15 cellular contexts compared by ENCODE assay signal in the genomic region with DNA sequence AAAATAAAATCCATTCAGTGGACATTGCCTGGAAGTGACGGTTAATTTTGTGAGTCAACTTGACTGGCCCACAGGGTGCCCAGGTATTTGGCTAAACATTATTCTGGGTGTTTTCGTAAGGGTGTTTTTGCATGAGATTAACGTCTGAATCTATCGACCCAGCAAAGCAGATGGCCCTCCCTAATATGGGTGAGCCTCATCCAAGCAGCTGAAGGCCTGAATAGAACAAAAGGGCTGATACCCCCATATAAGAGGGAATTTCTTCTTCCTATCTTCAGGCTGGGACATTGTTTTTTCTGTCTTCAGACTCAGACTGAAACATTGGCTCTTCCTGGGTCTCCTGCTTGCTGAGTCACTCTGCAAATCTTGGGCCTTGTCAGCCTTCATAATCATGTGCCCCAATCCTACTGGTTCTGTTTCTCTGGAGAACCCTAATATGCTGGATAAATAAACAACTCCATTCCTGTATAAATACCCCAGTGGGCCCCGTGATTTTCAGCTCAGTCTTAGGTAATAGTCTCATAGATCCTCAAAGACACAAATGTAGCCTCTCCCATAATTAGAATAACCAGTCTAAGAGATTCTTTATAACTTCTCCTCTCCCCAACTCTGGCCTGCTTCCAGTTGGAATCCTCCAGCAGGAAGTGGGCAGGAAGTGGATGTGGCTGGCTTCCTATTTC. TPM values are rescaled to one million over a fixed set of nuclear protein-coding genes. Genes with fewer than 3 reads are reported as not detected.
DNase-seq lines count a peak whose midpoint lies in the region; ATAC-seq and TF ChIP-seq lines count a peak whose summit lies in the region.
"Had no signal": no experiment of that assay in that cellular context is flagged by ENCODE, and none has a peak within 500 bp of the region (broad histone marks: within the 10 kb centered on the region; RNA-seq: fewer than 3 reads in every experiment).

No MANE protein-coding gene starts in this region.

- POLR2A ChIA-PET in A673 (lab: Charles Lee; ENCODE audit: low non-redundant PET), result interaction anchor here (0.5 kb wide), 1 partner anchor 865 kb away, joined by 4 read pairs; no protein-coding TSS in a partner anchor
- POLR2A ChIA-PET in HEK293 (lab: Yijun Ruan, JAX), result interaction anchor here (1.0 kb wide), 1 partner anchor 32 kb away, joined by 3 read pairs; no protein-coding TSS in a partner anchor

- H3K9me3 ChIP-seq in A673 (ENCODE audit: low read depth, low read length, poor library complexity, severe bottlenecking) (no peaks in the 10 kb centered on the region), HEK293 (ENCODE audit: control insufficient read depth, insufficient read depth, low read depth, low read length) (no peaks in the 10 kb centered on the region)
- H3K9me3 ChIP-seq: psoas muscle, tibial artery had no signal

- DNase-seq in A673 (ENCODE audit: low spot score) (peak; percentile 52), amniotic epithelial cell (ENCODE audit: low read depth) (peak; percentile 54), fibroblast of villous mesenchyme (ENCODE audit: low read depth) (peak; percentile 55), glutamatergic neuron (no peak), midbrain (lab: John Stamatoyannopoulos, UW) (no peak), COR-L47 (lab: John Stamatoyannopoulos, UW) (no peak)
- DNase-seq: activated CD4-positive, alpha-beta T cell treated with anti-CD3 and anti-CD28 coated beads, Interleukin-2, amount 50 U/mL, for 1 hour; activated T-cell treated with anti-CD3 and anti-CD28 coated beads, Interleukin-2, amount 50 U/mL, for 24 hours; NCI-H146; psoas muscle had no signal

- BruUV-seq in A673 (replicated peaks; lab: Mats Ljungman, UMichigan), result no TSS peak

- CTCF ChIA-PET in A673 (lab: Charles Lee) (interaction anchor here (0.6 kb wide), 1 partner anchor 186 kb away, joined by 4 read pairs; no protein-coding TSS in a partner anchor), HEK293 (lab: Yijun Ruan, JAX) (interaction anchor here (0.6 to 1.0 kb wide), 3 partner anchors 11 to 159 kb away, joined by 3 to 6 read pairs (median 4); no protein-coding TSS in a partner anchor)

- TF ChIP-seq CTCF in A673 (conservative IDR thresholded peaks at IDR 0.05; ENCODE audit: low read depth, low read length), result no peak
- no peak for TF ChIP-seq CTCF in HEK293 (tag by site-specific recombination; IDR thresholded peaks at IDR 0.05)
- TF ChIP-seq CTCF in fibroblast of villous mesenchyme (IDR thresholded peaks at IDR 0.05; ENCODE audit: insufficient read depth, low read depth, low read length), result no peak
- TF ChIP-seq CTCF in glutamatergic neuron (IDR thresholded peaks at IDR 0.05; ENCODE audit: partially characterized antibody, unreplicated experiment), result no peak

- no peak overlapping the region for H3K27ac ChIP-seq in A673 (ENCODE audit: low read depth, low read length, poor library complexity, severe bottlenecking)
- no peak overlapping the region for H3K27ac ChIP-seq in HEK293 (ENCODE audit: extremely low read depth, low read depth, low read length)
- H3K27ac ChIP-seq: psoas muscle, tibial artery had no signal

- no peaks in the 10 kb centered on the region for H3K27me3 ChIP-seq in A673 (replicated peaks; ENCODE audit: insufficient read depth, low read depth, low read length, poor library complexity)
- H3K27me3 ChIP-seq: tibial artery had no signal

- H3K4me1 ChIP-seq in A673 (ENCODE audit: insufficient read depth, low read length, poor library complexity, severe bottlenecking) (peaks cover 8% of the 10 kb centered on the region), HEK293 (ENCODE audit: control insufficient read depth, insufficient read depth, low read length) (peaks cover 7% of the 10 kb centered on the region)
- H3K4me1 ChIP-seq: psoas muscle, tibial artery had no signal

- no peak for ATAC-seq in HG03097 (IDR thresholded peaks at IDR 0.05; ENCODE audit: low FRiP score, unreplicated experiment)
- ATAC-seq: psoas muscle had no signal

- no peaks in the 10 kb centered on the region for H3K36me3 Mint-ChIP-seq in glutamatergic neuron (ENCODE audit: unreplicated experiment)

- no peak overlapping the region for H3K4me3 Mint-ChIP-seq in glutamatergic neuron (ENCODE audit: unreplicated experiment)
- H3K4me3 Mint-ChIP-seq: activated T-cell treated with anti-CD3 and anti-CD28 coated beads, Interleukin-2, amount 50 U/mL, for 24 hours; IgD-negative memory B cell; T-helper 2 cell treated with Interferon-gamma antibody and Interleukin-4, amounts not matched to agents 5 μg/mL and 100 μg/mL, for 36 hours had no signal

- no peak overlapping the region for H3K4me3 ChIP-seq in A673 (ENCODE audit: low read depth, low read length, poor library complexity, severe bottlenecking)
- no peak overlapping the region for H3K4me3 ChIP-seq in HEK293 (ENCODE audit: low read depth, low read length)
- H3K4me3 ChIP-seq in fibroblast of villous mesenchyme (ENCODE audit: low read depth, low read length), result no peak overlapping the region
- H3K4me3 ChIP-seq: psoas muscle, tibial artery had no signal

- H3K9me3 Mint-ChIP-seq in glutamatergic neuron (ENCODE audit: unreplicated experiment), result peaks cover 2% of the 10 kb centered on the region
- H3K9me3 Mint-ChIP-seq: activated T-cell treated with anti-CD3 and anti-CD28 coated beads, Interleukin-2, amount 50 U/mL, for 24 hours; IgD-negative memory B cell; T-helper 2 cell treated with Interferon-gamma antibody and Interleukin-4, amounts not matched to agents 5 μg/mL and 100 μg/mL, for 36 hours had no signal

- H3K27me3 Mint-ChIP-seq in glutamatergic neuron (ENCODE audit: unreplicated experiment), result no peaks in the 10 kb centered on the region

- H3K36me3 ChIP-seq in A673 (ENCODE audit: insufficient read depth, low read length, poor library complexity, severe bottlenecking) (no peaks in the 10 kb centered on the region), HEK293 (ENCODE audit: control insufficient read depth in 2 of 2, insufficient read depth in 1 of 2, low read length in 2 of 2) (no peaks in the 10 kb centered on the region)
- H3K36me3 ChIP-seq: tibial artery had no signal

- H3K4me1 Mint-ChIP-seq in glutamatergic neuron (ENCODE audit: low read depth, unreplicated experiment), result peaks cover 5% of the 10 kb centered on the region
- H3K4me1 Mint-ChIP-seq: IgD-negative memory B cell had no signal

- intact Hi-C loops in A673 (cut with micrococcal nuclease; ENCODE audit: unreplicated experiment), result no loop called here

- H3K27ac Mint-ChIP-seq in glutamatergic neuron (ENCODE audit: unreplicated experiment), result no peak overlapping the region
- H3K27ac Mint-ChIP-seq: activated T-cell treated with anti-CD3 and anti-CD28 coated beads, Interleukin-2, amount 50 U/mL, for 24 hours; IgD-negative memory B cell; T-helper 2 cell treated with Interferon-gamma antibody and Interleukin-4, amounts not matched to agents 5 μg/mL and 100 μg/mL, for 36 hours had no signal

TF ChIP-seq in HEK293, 187 proteins besides CTCF, POLR2A, EP300 and RAD21:
- TF ChIP-seq ZNF658 (tag by site-specific recombination; IDR thresholded peaks at IDR 0.05) (no peak), ZNF692 (tag by site-specific recombination; IDR thresholded peaks at IDR 0.05) (0 out of 2 replicates have a peak, but pooled peaks have one; percentile 28), ZNF10 (tag by site-specific recombination; IDR thresholded peaks at IDR 0.05) (peak; percentile 61; the same call in 1 of the 2 replicates)

RNA-seq across cellular contexts. Expression of gene DDX3X, which starts 33.1 kb away (rescaled TPM):
- total RNA-seq in A673 (2021), result 408 and 454 TPM in 2 replicates
- 186 and 270 TPM in 2 replicates for total RNA-seq in fibroblast of villous mesenchyme
- 208 TPM for total RNA-seq in glutamatergic neuron (ENCODE audit: unreplicated experiment)

Comparison
In these comparisons a context has a peak if more than half of its experiments do, and no peak if none do; other contexts are left out.
1. DNase-seq: peak in A673 (single experiment), amniotic epithelial cell (single experiment) and fibroblast of villous mesenchyme (single experiment); none in glutamatergic neuron (single experiment), midbrain (single experiment) and COR-L47 (single experiment).